1 cellular context compared by ENCODE assay signal in genomic region chr4:127782275-127783025, GRCh38.
TF ChIP-seq lines count a peak whose summit lies in the region.

HSPA4L (plus strand) TSS chr4:127782322; CDS start chr4:127782551, 229 bp downstream.

TF ChIP-seq in HepG2, 621 proteins besides CTCF, POLR2A, EP300 and RAD21 (continued from another document and continues in another):
- TF ChIP-seq ZNF512 (CRISPR knock-in tag; IDR thresholded peaks at IDR 0.05) (no peak), ASH2L (IDR thresholded peaks at IDR 0.05; ENCODE audit: insufficient read length, low read depth, low read length) (peak; percentile 37), TEF (CRISPR knock-in tag; IDR thresholded peaks at IDR 0.05) (no peak), ZNF572 (CRISPR knock-in tag; IDR thresholded peaks at IDR 0.05) (no peak), ZNF83 (CRISPR knock-in tag; IDR thresholded peaks at IDR 0.05; ENCODE audit: borderline replicate concordance) (0 out of 2 replicates have a peak, but pooled peaks have one; percentile 14), HMG20B (CRISPR knock-in tag; conservative IDR thresholded peaks at IDR 0.05) (0 out of 2 replicates have a peak, but pooled peaks have one; percentile 23), TRIM22 (IDR thresholded peaks at IDR 0.05) (no peak), KDM5A (IDR thresholded peaks at IDR 0.05; ENCODE audit: borderline replicate concordance, low read length) (no peak), FOXP4 (CRISPR knock-in tag; IDR thresholded peaks at IDR 0.05) (peak; percentile 12; the same call in 1 of the 2 replicates), HCFC1 (IDR thresholded peaks at IDR 0.05; ENCODE audit: low read depth, low read length) (no peak), NPAS2 (CRISPR knock-in tag; IDR thresholded peaks at IDR 0.05; ENCODE audit: borderline replicate concordance) (no peak), TCF7L2 (IDR thresholded peaks at IDR 0.05; ENCODE audit: low read depth, low read length) (no peak), ZNF513 (CRISPR knock-in tag; conservative IDR thresholded peaks at IDR 0.05) (no peak), POLR2G (IDR thresholded peaks at IDR 0.05; ENCODE audit: low read depth, low read length) (peak; percentile 89), CBX1 (IDR thresholded peaks at IDR 0.05; ENCODE audit: low read depth) (no peak), HDAC2 (CRISPR knock-in tag; IDR thresholded peaks at IDR 0.05) (no peak; the same call in none of the 2 replicates), HOXD1 (CRISPR knock-in tag; IDR thresholded peaks at IDR 0.05) (0 out of 2 replicates have a peak, but pooled peaks have one; percentile 29), SAFB2 (CRISPR knock-in tag; IDR thresholded peaks at IDR 0.05; ENCODE audit: borderline replicate concordance, low read depth) (0 out of 2 replicates have a peak, but pooled peaks have one; percentile 70), ZNF747 (CRISPR knock-in tag; IDR thresholded peaks at IDR 0.05; ENCODE audit: borderline replicate concordance) (no peak), ZNF629 (CRISPR knock-in tag; conservative IDR thresholded peaks at IDR 0.05) (no peak; the same call in 1 of the 2 replicates), BORCS8-MEF2B (CRISPR knock-in tag; IDR thresholded peaks at IDR 0.05) (no peak), JUN (CRISPR knock-in tag; IDR thresholded peaks at IDR 0.05) (0 out of 2 replicates have a peak, but pooled peaks have one; percentile 23), FOXM1 (CRISPR knock-in tag; IDR thresholded peaks at IDR 0.05) (no peak), ZBTB10 (CRISPR knock-in tag; IDR thresholded peaks at IDR 0.05; ENCODE audit: borderline replicate concordance) (no peak; the same call in 1 of the 2 replicates), HNF1B (CRISPR knock-in tag; IDR thresholded peaks at IDR 0.05) (peak; percentile 47; the same call in 1 of the 2 replicates), RAD51 (IDR thresholded peaks at IDR 0.05; ENCODE audit: borderline replicate concordance) (no peak), PHF8 (CRISPR knock-in tag; IDR thresholded peaks at IDR 0.05) (peak; percentile 73), LBX2 (CRISPR knock-in tag; IDR thresholded peaks at IDR 0.05; ENCODE audit: borderline replicate concordance) (no peak), ONECUT2 (CRISPR knock-in tag; IDR thresholded peaks at IDR 0.05) (no peak), NAIF1 (CRISPR knock-in tag; IDR thresholded peaks at IDR 0.05; ENCODE audit: borderline replicate concordance) (no peak; the same call in 1 of the 2 replicates), RNF219 (CRISPR knock-in tag; IDR thresholded peaks at IDR 0.05) (no peak), FOXK1 (CRISPR knock-in tag; IDR thresholded peaks at IDR 0.05; ENCODE audit: borderline replicate concordance, low read depth) (no peak), NCOR1 (IDR thresholded peaks at IDR 0.05; ENCODE audit: borderline replicate concordance, low read length) (no peak), AKNA (CRISPR knock-in tag; IDR thresholded peaks at IDR 0.05; ENCODE audit: borderline replicate concordance) (no peak), THAP7 (CRISPR knock-in tag; IDR thresholded peaks at IDR 0.05) (no peak), ZNF496 (CRISPR knock-in tag; IDR thresholded peaks at IDR 0.05; ENCODE audit: insufficient replicate concordance) (no peak), U2AF2 (IDR thresholded peaks at IDR 0.05; ENCODE audit: low read depth, low read length) (no peak), ZNF703 (CRISPR knock-in tag; IDR thresholded peaks at IDR 0.05; ENCODE audit: borderline replicate concordance) (peak; percentile 72), ZNF235 (CRISPR knock-in tag; IDR thresholded peaks at IDR 0.05; ENCODE audit: borderline replicate concordance) (no peak), YEATS2 (CRISPR knock-in tag; IDR thresholded peaks at IDR 0.05; ENCODE audit: borderline replicate concordance) (no peak)
